In the genomic region with DNA sequence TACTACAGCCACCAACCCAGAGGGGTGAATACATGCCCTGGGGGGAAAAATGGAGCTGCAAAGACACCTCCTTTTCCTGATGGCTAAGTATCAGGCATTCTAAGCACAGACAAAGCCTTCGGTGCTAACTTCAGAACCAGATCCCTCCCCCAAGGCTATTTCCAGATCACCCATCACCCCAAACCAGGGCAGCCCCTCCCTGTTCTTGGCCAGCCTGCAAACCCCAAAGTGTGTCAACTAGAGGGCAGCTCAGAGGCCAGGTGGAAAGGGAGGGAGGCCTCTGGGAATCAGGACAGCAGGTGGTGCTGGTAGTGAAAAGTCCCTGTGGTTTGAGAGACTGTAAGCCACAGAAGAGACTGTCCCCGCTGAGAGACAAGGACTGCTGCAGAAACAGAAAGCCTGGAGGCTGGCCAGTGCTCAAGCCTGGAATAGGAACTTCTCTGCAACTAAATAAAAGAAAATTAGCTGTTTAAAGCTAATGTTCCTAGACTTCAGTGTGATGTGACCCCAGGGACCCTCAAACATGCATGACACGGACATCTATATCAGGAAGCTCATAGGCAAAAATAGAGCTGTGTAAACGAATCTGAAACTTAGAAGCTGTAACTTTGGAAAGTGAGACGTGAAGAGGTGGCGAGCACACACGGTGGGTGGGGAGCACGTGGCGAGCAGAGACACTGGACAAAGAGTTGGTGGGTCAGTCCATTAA, we compare ENCODE assay signal across 1 cellular context.
TF ChIP-seq lines count a peak whose summit lies in the region.

No MANE protein-coding gene starts in this region.

TF ChIP-seq in WTC11, 78 proteins besides CTCF, POLR2A, EP300 and RAD21 (continued from another document):
- TF ChIP-seq, protein P1, sequence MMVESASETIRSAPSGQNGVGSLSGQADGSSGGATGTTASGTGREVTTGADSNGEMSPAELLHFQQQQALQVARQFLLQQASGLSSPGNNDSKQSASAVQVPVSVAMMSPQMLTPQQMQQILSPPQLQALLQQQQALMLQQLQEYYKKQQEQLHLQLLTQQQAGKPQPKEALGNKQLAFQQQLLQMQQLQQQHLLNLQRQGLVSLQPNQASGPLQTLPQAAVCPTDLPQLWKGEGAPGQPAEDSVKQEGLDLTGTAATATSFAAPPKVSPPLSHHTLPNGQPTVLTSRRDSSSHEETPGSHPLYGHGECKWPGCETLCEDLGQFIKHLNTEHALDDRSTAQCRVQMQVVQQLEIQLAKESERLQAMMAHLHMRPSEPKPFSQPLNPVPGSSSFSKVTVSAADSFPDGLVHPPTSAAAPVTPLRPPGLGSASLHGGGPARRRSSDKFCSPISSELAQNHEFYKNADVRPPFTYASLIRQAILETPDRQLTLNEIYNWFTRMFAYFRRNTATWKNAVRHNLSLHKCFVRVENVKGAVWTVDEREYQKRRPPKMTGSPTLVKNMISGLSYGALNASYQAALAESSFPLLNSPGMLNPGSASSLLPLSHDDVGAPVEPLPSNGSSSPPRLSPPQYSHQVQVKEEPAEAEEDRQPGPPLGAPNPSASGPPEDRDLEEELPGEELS (CRISPR knock-in tag; IDR thresholded peaks at IDR 0.05): no peak
- TF ChIP-seq, protein P2, sequence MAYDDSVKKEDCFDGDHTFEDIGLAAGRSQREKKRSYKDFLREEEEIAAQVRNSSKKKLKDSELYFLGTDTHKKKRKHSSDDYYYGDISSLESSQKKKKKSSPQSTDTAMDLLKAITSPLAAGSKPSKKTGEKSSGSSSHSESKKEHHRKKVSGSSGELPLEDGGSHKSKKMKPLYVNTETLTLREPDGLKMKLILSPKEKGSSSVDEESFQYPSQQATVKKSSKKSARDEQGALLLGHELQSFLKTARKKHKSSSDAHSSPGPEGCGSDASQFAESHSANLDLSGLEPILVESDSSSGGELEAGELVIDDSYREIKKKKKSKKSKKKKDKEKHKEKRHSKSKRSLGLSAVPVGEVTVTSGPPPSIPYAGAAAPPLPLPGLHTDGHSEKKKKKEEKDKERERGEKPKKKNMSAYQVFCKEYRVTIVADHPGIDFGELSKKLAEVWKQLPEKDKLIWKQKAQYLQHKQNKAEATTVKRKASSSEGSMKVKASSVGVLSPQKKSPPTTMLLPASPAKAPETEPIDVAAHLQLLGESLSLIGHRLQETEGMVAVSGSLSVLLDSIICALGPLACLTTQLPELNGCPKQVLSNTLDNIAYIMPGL (CRISPR knock-in tag; IDR thresholded peaks at IDR 0.05): peak; percentile 37; the same call in 1 of the 2 replicates
- TF ChIP-seq KAT7 (CRISPR knock-in tag; IDR thresholded peaks at IDR 0.05; ENCODE audit: borderline replicate concordance): no peak
- TF ChIP-seq GABPB1 (CRISPR knock-in tag; IDR thresholded peaks at IDR 0.05): peak; percentile 9; the same call in 1 of the 2 replicates
- no peak for TF ChIP-seq TEAD4 (CRISPR knock-in tag; IDR thresholded peaks at IDR 0.05)
- no peak for TF ChIP-seq ATF1 (CRISPR knock-in tag; IDR thresholded peaks at IDR 0.05)
- TF ChIP-seq NFYB (CRISPR knock-in tag; conservative IDR thresholded peaks at IDR 0.05; ENCODE audit: low read depth): no peak
- no peak for TF ChIP-seq FOXK1 (CRISPR knock-in tag; IDR thresholded peaks at IDR 0.05)
- TF ChIP-seq HMGA2 (CRISPR knock-in tag; IDR thresholded peaks at IDR 0.05): no peak
- TF ChIP-seq, protein P3, sequence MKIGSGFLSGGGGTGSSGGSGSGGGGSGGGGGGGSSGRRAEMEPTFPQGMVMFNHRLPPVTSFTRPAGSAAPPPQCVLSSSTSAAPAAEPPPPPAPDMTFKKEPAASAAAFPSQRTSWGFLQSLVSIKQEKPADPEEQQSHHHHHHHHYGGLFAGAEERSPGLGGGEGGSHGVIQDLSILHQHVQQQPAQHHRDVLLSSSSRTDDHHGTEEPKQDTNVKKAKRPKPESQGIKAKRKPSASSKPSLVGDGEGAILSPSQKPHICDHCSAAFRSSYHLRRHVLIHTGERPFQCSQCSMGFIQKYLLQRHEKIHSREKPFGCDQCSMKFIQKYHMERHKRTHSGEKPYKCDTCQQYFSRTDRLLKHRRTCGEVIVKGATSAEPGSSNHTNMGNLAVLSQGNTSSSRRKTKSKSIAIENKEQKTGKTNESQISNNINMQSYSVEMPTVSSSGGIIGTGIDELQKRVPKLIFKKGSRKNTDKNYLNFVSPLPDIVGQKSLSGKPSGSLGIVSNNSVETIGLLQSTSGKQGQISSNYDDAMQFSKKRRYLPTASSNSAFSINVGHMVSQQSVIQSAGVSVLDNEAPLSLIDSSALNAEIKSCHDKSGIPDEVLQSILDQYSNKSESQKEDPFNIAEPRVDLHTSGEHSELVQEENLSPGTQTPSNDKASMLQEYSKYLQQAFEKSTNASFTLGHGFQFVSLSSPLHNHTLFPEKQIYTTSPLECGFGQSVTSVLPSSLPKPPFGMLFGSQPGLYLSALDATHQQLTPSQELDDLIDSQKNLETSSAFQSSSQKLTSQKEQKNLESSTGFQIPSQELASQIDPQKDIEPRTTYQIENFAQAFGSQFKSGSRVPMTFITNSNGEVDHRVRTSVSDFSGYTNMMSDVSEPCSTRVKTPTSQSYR (CRISPR knock-in tag; IDR thresholded peaks at IDR 0.05): no peak
TF ChIP-seq in WTC11: peak in this region for 3.
